Comparison of ENCODE assay signal across 9 cellular contexts in the genomic region with DNA sequence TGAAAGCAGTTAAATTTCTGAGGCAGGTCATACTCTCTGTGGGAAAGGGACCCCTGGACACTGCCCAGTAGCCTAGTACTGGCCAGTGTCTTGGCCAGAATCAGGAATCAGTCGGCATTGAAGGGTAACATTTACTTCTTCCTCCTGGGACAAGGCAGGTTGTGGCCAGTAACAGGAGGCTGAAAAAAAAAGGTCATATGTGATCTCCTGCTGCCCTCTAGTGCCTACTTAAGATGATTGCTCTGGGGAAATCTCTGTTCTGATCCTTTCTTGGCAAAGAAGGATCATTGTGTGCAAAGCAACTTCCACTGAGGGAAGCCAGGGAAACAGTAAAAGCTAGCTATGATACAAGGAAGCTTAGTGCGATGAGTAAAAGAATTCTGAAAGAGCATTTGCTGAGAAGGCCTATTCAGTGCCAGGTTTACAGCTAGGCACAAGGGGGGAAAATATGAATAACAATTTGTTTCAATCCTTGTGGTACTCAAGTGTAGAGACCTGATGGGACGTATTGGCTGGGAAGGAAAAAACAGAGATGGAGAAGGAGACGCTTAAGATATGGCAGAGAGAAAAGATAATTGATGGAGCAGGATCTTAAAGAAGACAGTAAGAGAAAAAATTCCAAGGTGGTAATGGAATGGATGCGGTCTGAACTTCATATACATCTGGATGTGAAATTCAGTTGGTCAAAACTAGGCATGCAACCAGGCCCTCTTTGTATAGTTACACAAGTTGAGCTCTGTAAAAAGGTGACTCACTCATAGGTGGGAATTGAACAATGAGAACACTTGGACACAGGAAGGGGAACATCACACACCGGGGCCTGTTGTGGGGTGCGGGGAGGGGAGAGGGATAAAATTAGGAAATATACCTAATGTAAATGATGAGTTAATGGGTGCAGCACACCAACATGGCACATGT. TPM values are rescaled to one million over a fixed set of nuclear protein-coding genes. Genes with fewer than 3 reads are reported as not detected.
DNase-seq lines count a peak whose midpoint lies in the region; ATAC-seq lines count a peak whose summit lies in the region.
"Had no signal": no experiment of that assay in that cellular context is flagged by ENCODE, and none has a peak within 500 bp of the region (broad histone marks: within the 10 kb centered on the region; RNA-seq: fewer than 3 reads in every experiment).

No MANE protein-coding gene starts in this region.

- H3K4me3 Mint-ChIP-seq in immature natural killer cell = no peak overlapping the region
- H3K4me3 Mint-ChIP-seq in stimulated activated naive B cell treated with anti-CD40 and anti-IgM and Interleukin-4, amounts not matched to agents 10 μg/mL and 1 μg/mL and 100 μg/mL, for 72 hours = no peak overlapping the region
- H3K4me3 Mint-ChIP-seq: activated naive CD8-positive, alpha-beta T cell treated with anti-CD3 and anti-CD28 coated beads, Interleukin-2, amount 10 ng/mL, durations not matched to agents 7 days and 5 days had no signal

- no peaks in the 10 kb centered on the region for H3K36me3 Mint-ChIP-seq in immature natural killer cell
- H3K36me3 Mint-ChIP-seq in stimulated activated naive B cell treated with anti-CD40 and anti-IgM and Interleukin-4, amounts not matched to agents 10 μg/mL and 1 μg/mL and 100 μg/mL, for 72 hours = no peaks in the 10 kb centered on the region
- H3K36me3 Mint-ChIP-seq: activated naive CD8-positive, alpha-beta T cell treated with anti-CD3 and anti-CD28 coated beads, Interleukin-2, amount 10 ng/mL, durations not matched to agents 7 days and 5 days had no signal

- H3K4me1 Mint-ChIP-seq in immature natural killer cell = no peaks in the 10 kb centered on the region
- no peaks in the 10 kb centered on the region for H3K4me1 Mint-ChIP-seq in stimulated activated naive B cell treated with anti-CD40 and anti-IgM and Interleukin-4, amounts not matched to agents 10 μg/mL and 1 μg/mL and 100 μg/mL, for 72 hours
- H3K4me1 Mint-ChIP-seq: activated naive CD8-positive, alpha-beta T cell treated with anti-CD3 and anti-CD28 coated beads, Interleukin-2, amount 10 ng/mL, durations not matched to agents 7 days and 5 days had no signal

- DNase-seq in EH (ENCODE audit: low read depth) (peak; percentile 84), NCI-H748 treated with DMSO at 0.1 percent for 48 hours (lab: John Stamatoyannopoulos, UW) (peak; percentile 63), brain pericyte (ENCODE audit: low read depth, low spot score) (peak; percentile 10), immature natural killer cell (peak; percentile 8 to 24 (median 14))
- peak; percentile 4 for DNase-seq in stimulated activated naive B cell treated with anti-CD40 and anti-IgM and Interleukin-4, amounts not matched to agents 10 μg/mL and 1 μg/mL and 100 μg/mL, for 72 hours
- no peak for DNase-seq in activated naive CD4-positive, alpha-beta T cell treated with anti-CD3 and anti-CD28 coated beads, Interleukin-2, amount 50 U/mL, for 16 hours
- DNase-seq: activated naive CD8-positive, alpha-beta T cell treated with anti-CD3 and anti-CD28 coated beads, Interleukin-2, amount 10 ng/mL, durations not matched to agents 7 days and 5 days had no signal

- ATAC-seq in GM19463 (IDR thresholded peaks at IDR 0.05; ENCODE audit: unreplicated experiment) (peak; percentile 76), HG03575 (IDR thresholded peaks at IDR 0.05; ENCODE audit: extremely low read depth, insufficient number of reproducible peaks, low FRiP score, unreplicated experiment) (peak; percentile 68)
- peak; percentile 60 to 68 for ATAC-seq in stimulated activated naive B cell treated with anti-CD40 and anti-IgM and Interleukin-4, amounts not matched to agents 10 μg/mL and 1 μg/mL and 100 μg/mL, for 72 hours (replicated peaks)

- peaks cover 0 to 2% (median 0%) of the 10 kb centered on the region in 3 donors for H3K27me3 Mint-ChIP-seq in immature natural killer cell (ENCODE audit: low read depth in 3 of 3)
- peaks cover 0 to 8% of the 10 kb centered on the region in 2 donors for H3K27me3 Mint-ChIP-seq in stimulated activated naive B cell treated with anti-CD40 and anti-IgM and Interleukin-4, amounts not matched to agents 10 μg/mL and 1 μg/mL and 100 μg/mL, for 72 hours
- H3K27me3 Mint-ChIP-seq: activated naive CD8-positive, alpha-beta T cell treated with anti-CD3 and anti-CD28 coated beads, Interleukin-2, amount 10 ng/mL, durations not matched to agents 7 days and 5 days had no signal

- no peaks in the 10 kb centered on the region for H3K9me3 Mint-ChIP-seq in immature natural killer cell
- no peaks in the 10 kb centered on the region for H3K9me3 Mint-ChIP-seq in stimulated activated naive B cell treated with anti-CD40 and anti-IgM and Interleukin-4, amounts not matched to agents 10 μg/mL and 1 μg/mL and 100 μg/mL, for 72 hours
- H3K9me3 Mint-ChIP-seq: activated naive CD8-positive, alpha-beta T cell treated with anti-CD3 and anti-CD28 coated beads, Interleukin-2, amount 10 ng/mL, durations not matched to agents 7 days and 5 days had no signal

- H3K27ac Mint-ChIP-seq in immature natural killer cell = no peak overlapping the region
- H3K27ac Mint-ChIP-seq in stimulated activated naive B cell treated with anti-CD40 and anti-IgM and Interleukin-4, amounts not matched to agents 10 μg/mL and 1 μg/mL and 100 μg/mL, for 72 hours = no peak overlapping the region
- H3K27ac Mint-ChIP-seq: activated naive CD8-positive, alpha-beta T cell treated with anti-CD3 and anti-CD28 coated beads, Interleukin-2, amount 10 ng/mL, durations not matched to agents 7 days and 5 days had no signal

RNA-seq across cellular contexts. Expression of gene TRIM32, which starts 25.8 kb away (rescaled TPM):
- polyA plus RNA-seq in immature natural killer cell = 10 to 100 TPM; 10.1 to 18.8 (median 10.7) TPM
